In the genomic region with DNA sequence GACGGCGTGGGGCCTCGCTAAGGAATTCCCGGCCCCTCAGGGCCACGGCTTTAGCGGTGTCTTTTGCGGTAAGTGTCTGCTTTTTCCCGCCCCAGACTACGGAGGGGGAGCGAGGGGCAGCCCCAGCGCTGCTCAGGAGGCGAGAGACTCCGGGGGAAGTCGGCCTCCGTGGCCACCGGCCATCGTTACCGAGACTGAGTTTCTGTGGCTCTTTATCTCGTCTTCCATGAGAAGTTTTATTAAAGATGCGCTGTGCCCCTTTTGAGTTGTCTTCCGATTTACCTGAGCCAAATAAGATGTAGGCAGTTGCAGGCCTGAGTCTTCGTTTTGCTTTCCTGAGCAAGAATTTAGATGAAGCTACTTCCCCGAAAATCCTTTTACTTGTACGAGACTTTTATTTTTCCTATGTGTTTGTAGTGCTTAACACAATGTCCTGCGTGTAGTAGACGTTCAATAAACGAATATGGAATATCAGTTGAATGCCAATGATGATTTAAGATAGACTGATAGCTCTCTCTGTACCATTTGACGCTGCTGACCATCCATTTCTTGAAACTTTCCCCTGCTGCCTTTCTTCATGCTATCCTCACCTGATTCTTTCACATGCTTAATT, we compare ENCODE assay signal across 8 cellular contexts. TPM values are rescaled to one million over a fixed set of nuclear protein-coding genes. Genes with fewer than 3 reads are reported as not detected.
A peak's percentile ranks its signal among the peaks of the same experiment; 100 is the strongest.
DNase-seq lines count a peak whose midpoint lies in the region; ATAC-seq and TF ChIP-seq lines count a peak whose summit lies in the region.

No MANE protein-coding gene starts in this region.

- DNase-seq in right cardiac atrium (no peak), stomach (no peak), SIG-M5 treated with dmso at 0.1 percent for 504 hours (lab: John Stamatoyannopoulos, UW; ENCODE audit: unreplicated experiment) (no peak), NCI-H526 treated with DMSO at 0.1 percent for 48 hours (lab: John Stamatoyannopoulos, UW) (no peak), mesenteric fat pad (ENCODE audit: low spot score) (no peak)

- no peak for TF ChIP-seq POLR2A in stomach (IDR thresholded peaks at IDR 0.05)

- H3K4me2 ChIP-seq in SU-DHL-6 (ENCODE audit: low read depth, low read length, poor library complexity, severe bottlenecking): peak overlapping the region; percentile 99

- peaks cover 1% of the 10 kb centered on the region for H3K4me1 ChIP-seq in right cardiac atrium (ENCODE audit: control insufficient read depth, insufficient read depth, low read length)
- peaks cover 23 to 62% (median 45%) of the 10 kb centered on the region in 4 donors for H3K4me1 ChIP-seq in stomach

- peaks cover 87% of the 10 kb centered on the region for H3K79me2 ChIP-seq in SU-DHL-6 (ENCODE audit: insufficient read depth, low read length)

- H3K27me3 ChIP-seq in SU-DHL-6 (ENCODE audit: low read length): no peaks in the 10 kb centered on the region
- no peaks in the 10 kb centered on the region for H3K27me3 ChIP-seq in right cardiac atrium (ENCODE audit: control insufficient read depth, insufficient read depth)
- no peaks in the 10 kb centered on the region for H3K27me3 ChIP-seq in stomach

- H3K9ac ChIP-seq in SU-DHL-6 (ENCODE audit: low read length): peak overlapping the region; percentile 88

- peak; percentile 17 for ATAC-seq in GM18867 (IDR thresholded peaks at IDR 0.05; ENCODE audit: unreplicated experiment)
- ATAC-seq in HG02870 (IDR thresholded peaks at IDR 0.05; ENCODE audit: unreplicated experiment): peak; percentile 23
- ATAC-seq in right cardiac atrium: peak; percentile 30 to 51

- H3K36me3 ChIP-seq in SU-DHL-6 (ENCODE audit: low read length): peaks cover 6% of the 10 kb centered on the region; the same call in 1 of the 2 replicates
- H3K36me3 ChIP-seq in stomach: no peaks in the 10 kb centered on the region

- WGBS in right cardiac atrium: under 1% methylated on average over 28 of the region's 28 CpGs
- 0 to 1% (median 0%) methylated on average over 21 to 28 of the region's 28 CpGs for WGBS in stomach, 5 donors

- H3K9me2 ChIP-seq in SU-DHL-6 (replicated peaks; ENCODE audit: insufficient read depth, low read length): no peaks in the 10 kb centered on the region

- H4K20me1 ChIP-seq in SU-DHL-6 (ENCODE audit: low read depth, low read length): no peaks in the 10 kb centered on the region

- H3F3A ChIP-seq in SU-DHL-6 (ENCODE audit: insufficient read depth): peaks cover 15% of the 10 kb centered on the region

- no peak for TF ChIP-seq EP300 in stomach (IDR thresholded peaks at IDR 0.05)

- intact Hi-C loops in right cardiac atrium (cut with DNase I): loop anchor here in 1 of 4 donors (10.0 kb wide), 1 partner anchor 108 kb away; the partner anchor contains the start of gene BAZ1A
- intact Hi-C loops in stomach (cut with DNase I; ENCODE audit: low total_unique reads): no loop called here

- H3K27ac ChIP-seq in SU-DHL-6 (ENCODE audit: low read depth, low read length) (peak overlapping the region; percentile 91), right cardiac atrium (ENCODE audit: low read length) (peak overlapping the region; percentile 91), stomach (peak overlapping the region; percentile 94 to 99 (median 96))

- TF ChIP-seq CTCF in SU-DHL-6 (IDR thresholded peaks at IDR 0.05; ENCODE audit: insufficient read depth, low read length, poor library complexity, severe bottlenecking) (no peak), stomach (IDR thresholded peaks at IDR 0.05) (no peak)

- peak overlapping the region; percentile 69 for H3K4me3 ChIP-seq in SU-DHL-6 (ENCODE audit: insufficient read depth, low read length, poor library complexity, severe bottlenecking)
- peak overlapping the region; percentile 77 for H3K4me3 ChIP-seq in right cardiac atrium (ENCODE audit: low read length)
- H3K4me3 ChIP-seq in stomach: peak overlapping the region; percentile 68 to 82 (median 75)

- H3K9me3 ChIP-seq in SU-DHL-6 (ENCODE audit: insufficient read depth, low read length) (no peaks in the 10 kb centered on the region), right cardiac atrium (ENCODE audit: control insufficient read depth, low read length) (no peaks in the 10 kb centered on the region), stomach (no peaks in the 10 kb centered on the region)

- peak overlapping the region; percentile 94 for H2AFZ ChIP-seq in SU-DHL-6 (ENCODE audit: low read depth, low read length, severe bottlenecking)

RNA-seq across cellular contexts. Expression of gene SRP54, which starts 0.5 kb away (rescaled TPM):
- 10 to 100 TPM; 31.1 to 34.1 (median 33.0) TPM for total RNA-seq in right cardiac atrium
- polyA plus RNA-seq in right cardiac atrium: 34.1 TPM
- total RNA-seq in stomach: 100 to 1,000 TPM in 1 of 5 donors, 10 to 100 TPM in 4; 12.9 to 111 (median 20.0) TPM
- 10 to 100 TPM; 19.9 to 32.8 (median 27.4) TPM for polyA plus RNA-seq in stomach
- 38.3 TPM for total RNA-seq in mesenteric fat pad
